Comparison of ENCODE assay signal across 8 cellular contexts in the genomic region with DNA sequence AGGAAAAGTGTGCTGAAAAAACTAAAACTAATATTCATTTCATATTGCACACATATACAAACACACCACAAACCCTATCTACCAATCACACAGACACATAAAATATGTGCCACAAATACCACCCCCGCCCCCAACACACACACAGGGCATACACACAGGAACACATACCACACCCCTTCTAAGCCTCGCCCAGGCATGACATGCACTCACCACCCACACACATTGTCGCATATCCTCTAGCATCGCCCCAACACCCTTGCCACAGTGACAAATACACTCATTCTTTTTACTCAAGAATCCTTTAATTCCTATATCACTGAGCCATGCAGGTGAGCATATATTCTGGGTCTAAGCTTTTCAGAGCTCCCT. TPM values are rescaled to one million over a fixed set of nuclear protein-coding genes. Genes with fewer than 3 reads are reported as not detected.
A peak's percentile ranks its signal among the peaks of the same experiment; 100 is the strongest.
DNase-seq lines count a peak whose midpoint lies in the region; ATAC-seq, FAIRE-seq and TF ChIP-seq lines count a peak whose summit lies in the region.

No MANE protein-coding gene starts in this region.

- DNase-seq in Daoy (ENCODE audit: low read depth) (peak; percentile 72), activated B cell treated with CpG ODN at 0.5 μM for 24 hours (no peak), osteocyte (ENCODE audit: extremely low spot score, unreplicated experiment) (no peak), urothelium cell line (ENCODE audit: low spot score) (peak; percentile 71), SK-N-DZ (ENCODE audit: low spot score) (no peak), H54 (ENCODE audit: insufficient read length, low spot score) (no peak)
- peak; percentile 34 to 73 for DNase-seq in central memory CD8-positive, alpha-beta T cell (ENCODE audit: low spot score in 2 of 2)

- intact Hi-C loops in activated B cell treated with CpG ODN at 0.5 μM for 24 hours (cut with micrococcal nuclease) = loop anchor here (1.0 to 2.0 kb wide), 3 partner anchors 14 to 85 kb away; no protein-coding TSS in a partner anchor

- ATAC-seq in HG02798 (IDR thresholded peaks at IDR 0.05; ENCODE audit: poor library complexity, unreplicated experiment) (peak; percentile 88), activated B cell treated with CpG ODN at 0.5 μM for 24 hours (ENCODE audit: low read depth) (peak; percentile 94)
- peak; percentile 100 for ATAC-seq in central memory CD8-positive, alpha-beta T cell (replicated peaks; ENCODE audit: extremely low read depth, poor library complexity, severe bottlenecking)

- H3K9me3 Mint-ChIP-seq in activated B cell treated with CpG ODN at 0.5 μM for 24 hours = no peaks in the 10 kb centered on the region
- H3K9me3 Mint-ChIP-seq in central memory CD8-positive, alpha-beta T cell = no peaks in the 10 kb centered on the region
- no peaks in the 10 kb centered on the region for H3K9me3 Mint-ChIP-seq in osteocyte (ENCODE audit: unreplicated experiment)

- H3K4me3 Mint-ChIP-seq in activated B cell treated with CpG ODN at 0.5 μM for 24 hours (peak overlapping the region; percentile 39), osteocyte (ENCODE audit: unreplicated experiment) (peak overlapping the region; percentile 50)
- peak overlapping the region; percentile 8 for H3K4me3 Mint-ChIP-seq in central memory CD8-positive, alpha-beta T cell

- H3K27me3 Mint-ChIP-seq in activated B cell treated with CpG ODN at 0.5 μM for 24 hours (no peaks in the 10 kb centered on the region), osteocyte (ENCODE audit: unreplicated experiment) (no peaks in the 10 kb centered on the region)
- H3K27me3 Mint-ChIP-seq in central memory CD8-positive, alpha-beta T cell = no peaks in the 10 kb centered on the region

- H3K36me3 Mint-ChIP-seq in activated B cell treated with CpG ODN at 0.5 μM for 24 hours (ENCODE audit: low read depth) (no peaks in the 10 kb centered on the region), osteocyte (ENCODE audit: unreplicated experiment) (no peaks in the 10 kb centered on the region)
- peaks cover 3% of the 10 kb centered on the region for H3K36me3 Mint-ChIP-seq in central memory CD8-positive, alpha-beta T cell (ENCODE audit: insufficient read depth)

- POLR2A ChIA-PET in activated B cell treated with CpG ODN at 0.5 μM for 24 hours (lab: Charles Lee) = interaction anchor here (0.7 to 3.0 kb wide), 13 partner anchors 9 to 214 kb away, joined by 3 to 29 read pairs (median 5); a partner anchor contains a TSS

- no peak for TF ChIP-seq POLR2A in H54 (IDR thresholded peaks at IDR 0.05; ENCODE audit: low read depth, low read length)

- H3K4me1 Mint-ChIP-seq in activated B cell treated with CpG ODN at 0.5 μM for 24 hours (peaks cover 43% of the 10 kb centered on the region), osteocyte (ENCODE audit: unreplicated experiment) (peaks cover 30% of the 10 kb centered on the region)
- H3K4me1 Mint-ChIP-seq in central memory CD8-positive, alpha-beta T cell = peaks cover 23% of the 10 kb centered on the region

- CTCF ChIA-PET in activated B cell treated with CpG ODN at 0.5 μM for 24 hours (lab: Charles Lee) = interaction anchor here (0.8 to 2.0 kb wide), 4 partner anchors 88 to 289 kb away, joined by 3 to 6 read pairs (median 4); no protein-coding TSS in a partner anchor

- FAIRE-seq in urothelium cell line (lab: Jason Lieb, UNC) (no peak), H54 (lab: Jason Lieb, UNC) (no peak)

- TF ChIP-seq CTCF in activated B cell treated with CpG ODN at 0.5 μM for 24 hours (IDR thresholded peaks at IDR 0.05) (no peak), osteocyte (IDR thresholded peaks at IDR 0.05) (no peak)

- peak overlapping the region; percentile 82 for H3K27ac Mint-ChIP-seq in activated B cell treated with CpG ODN at 0.5 μM for 24 hours
- peak overlapping the region; percentile 61 for H3K27ac Mint-ChIP-seq in central memory CD8-positive, alpha-beta T cell (ENCODE audit: low read depth)
- H3K27ac Mint-ChIP-seq in osteocyte (ENCODE audit: unreplicated experiment) = peak overlapping the region; percentile 97

RNA-seq across cellular contexts. Expression of a gene that starts 24.6 kb away (rescaled TPM):
- 18.5 and 27.0 TPM in 2 replicates for total RNA-seq in Daoy (2014; rRNA removed; shearing (Covaris generic))
- total RNA-seq in activated B cell treated with CpG ODN at 0.5 μM for 24 hours (20.1 and 25.9 TPM in 2 replicates), osteocyte (13.6 and 18.2 TPM in 2 replicates)
- 9.9 and 19.7 TPM in 2 replicates for polyA plus RNA-seq in SK-N-DZ (2014; cell fraction: cytosol; rRNA removed)
- polyA plus RNA-seq in SK-N-DZ (2014; cell fraction: nucleus; rRNA removed) = 5.4 and 8.2 TPM in 2 replicates

Comparison
In these comparisons a context has a peak if more than half of its experiments do, and no peak if none do; other contexts are left out.
1. DNase-seq: peak in Daoy (single experiment), central memory CD8-positive, alpha-beta T cell (2 of 2) and urothelium cell line (single experiment); none in activated B cell treated with CpG ODN at 0.5 μM for 24 hours (single experiment), osteocyte (single experiment), SK-N-DZ (single experiment) and H54 (single experiment).
2. Peak in every context shown above with its lines, with median percentiles within 50 percentile points of each other: ATAC-seq, H3K27ac Mint-ChIP-seq and H3K4me3 Mint-ChIP-seq.